Comparison of ENCODE assay signal across 2 cellular contexts in the genomic region with DNA sequence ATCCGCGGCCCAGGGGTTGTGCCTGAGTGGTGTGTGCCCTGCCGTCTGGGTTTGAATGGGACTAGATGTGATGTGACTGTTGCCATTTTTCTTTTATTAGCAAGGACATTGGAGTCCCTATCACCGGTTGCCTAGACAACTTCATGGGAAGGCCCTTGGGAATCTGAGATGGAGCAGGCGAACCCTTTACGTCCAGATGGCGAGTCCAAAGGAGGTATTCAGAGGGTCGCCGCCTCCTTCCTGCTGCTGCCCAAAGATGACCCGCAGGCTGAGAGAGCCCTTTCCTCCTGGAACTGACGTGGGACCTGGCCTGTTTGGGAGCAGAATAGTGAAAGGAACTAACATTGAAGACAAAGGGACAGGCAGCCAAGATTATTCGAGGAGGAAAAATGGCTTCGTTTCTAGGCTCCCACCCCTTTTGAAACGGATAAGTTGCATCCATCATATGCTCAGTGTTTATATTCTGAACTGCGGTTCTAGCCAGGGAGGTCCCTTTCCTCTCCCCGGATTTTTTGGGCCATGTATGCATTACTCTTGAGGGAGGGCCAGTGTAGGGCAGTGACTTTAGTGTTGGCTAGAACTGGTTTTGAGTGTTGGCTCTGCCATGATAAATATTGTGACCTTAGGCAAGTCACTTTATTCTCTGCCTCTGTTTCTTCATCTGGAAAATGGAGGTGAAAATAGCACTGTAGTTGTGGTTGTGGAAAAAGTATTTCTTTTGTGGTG.
TF ChIP-seq lines count a peak whose summit lies in the region.

No MANE protein-coding gene starts in this region.

TF ChIP-seq in K562, 482 proteins besides CTCF, POLR2A, EP300 and RAD21 (continues in another document):
- TF ChIP-seq FOXA1 (IDR thresholded peaks at IDR 0.05; ENCODE audit: borderline replicate concordance) (no peak), RFX1 (IDR thresholded peaks at IDR 0.05) (peak; percentile 82), ERF (CRISPR knock-in tag; IDR thresholded peaks at IDR 0.05) (no peak), ZNF12 (CRISPR knock-in tag; IDR thresholded peaks at IDR 0.05) (no peak), CEBPB (tag; IDR thresholded peaks at IDR 0.05) (no peak), PHF21A (IDR thresholded peaks at IDR 0.05; ENCODE audit: borderline replicate concordance, low read depth) (no peak), NR2C1 (IDR thresholded peaks at IDR 0.05) (0 out of 2 replicates have a peak, but pooled peaks have one; percentile 5), NR2C1 (tag; IDR thresholded peaks at IDR 0.05) (no peak), RBM25 (IDR thresholded peaks at IDR 0.05; ENCODE audit: low read depth, low read length, severe bottlenecking) (no peak), ZSCAN29 (IDR thresholded peaks at IDR 0.05) (peak; percentile 75; the same call in 1 of the 2 replicates), SREBF2 (CRISPR knock-in tag; IDR thresholded peaks at IDR 0.05) (no peak), TCF3 (CRISPR knock-in tag; IDR thresholded peaks at IDR 0.05) (no peak), ZNF551 (CRISPR knock-in tag; IDR thresholded peaks at IDR 0.05) (no peak), GTF2E2 (tag; IDR thresholded peaks at IDR 0.05) (peak; percentile 30; the same call in 1 of the 2 replicates), ZNF586 (CRISPR knock-in tag; conservative IDR thresholded peaks at IDR 0.05) (no peak), SP1 (CRISPR knock-in tag; IDR thresholded peaks at IDR 0.05) (no peak), HNRNPH1 (optimal IDR thresholded peaks at IDR 0.05; ENCODE audit: low read depth, low read length) (no peak), YY1 (IDR thresholded peaks at IDR 0.05; ENCODE audit: borderline replicate concordance in 1 of 3, control insufficient read depth in 1 of 3, extremely low read depth in 1 of 3, insufficient read depth in 3 of 3, insufficient read length in 1 of 3, insufficient replicate concordance in 2 of 3, low read depth in 1 of 3, low read length in 2 of 3) (peak in 1 of 3 experiments; percentile 45)
- TF ChIP-seq, protein P1, sequence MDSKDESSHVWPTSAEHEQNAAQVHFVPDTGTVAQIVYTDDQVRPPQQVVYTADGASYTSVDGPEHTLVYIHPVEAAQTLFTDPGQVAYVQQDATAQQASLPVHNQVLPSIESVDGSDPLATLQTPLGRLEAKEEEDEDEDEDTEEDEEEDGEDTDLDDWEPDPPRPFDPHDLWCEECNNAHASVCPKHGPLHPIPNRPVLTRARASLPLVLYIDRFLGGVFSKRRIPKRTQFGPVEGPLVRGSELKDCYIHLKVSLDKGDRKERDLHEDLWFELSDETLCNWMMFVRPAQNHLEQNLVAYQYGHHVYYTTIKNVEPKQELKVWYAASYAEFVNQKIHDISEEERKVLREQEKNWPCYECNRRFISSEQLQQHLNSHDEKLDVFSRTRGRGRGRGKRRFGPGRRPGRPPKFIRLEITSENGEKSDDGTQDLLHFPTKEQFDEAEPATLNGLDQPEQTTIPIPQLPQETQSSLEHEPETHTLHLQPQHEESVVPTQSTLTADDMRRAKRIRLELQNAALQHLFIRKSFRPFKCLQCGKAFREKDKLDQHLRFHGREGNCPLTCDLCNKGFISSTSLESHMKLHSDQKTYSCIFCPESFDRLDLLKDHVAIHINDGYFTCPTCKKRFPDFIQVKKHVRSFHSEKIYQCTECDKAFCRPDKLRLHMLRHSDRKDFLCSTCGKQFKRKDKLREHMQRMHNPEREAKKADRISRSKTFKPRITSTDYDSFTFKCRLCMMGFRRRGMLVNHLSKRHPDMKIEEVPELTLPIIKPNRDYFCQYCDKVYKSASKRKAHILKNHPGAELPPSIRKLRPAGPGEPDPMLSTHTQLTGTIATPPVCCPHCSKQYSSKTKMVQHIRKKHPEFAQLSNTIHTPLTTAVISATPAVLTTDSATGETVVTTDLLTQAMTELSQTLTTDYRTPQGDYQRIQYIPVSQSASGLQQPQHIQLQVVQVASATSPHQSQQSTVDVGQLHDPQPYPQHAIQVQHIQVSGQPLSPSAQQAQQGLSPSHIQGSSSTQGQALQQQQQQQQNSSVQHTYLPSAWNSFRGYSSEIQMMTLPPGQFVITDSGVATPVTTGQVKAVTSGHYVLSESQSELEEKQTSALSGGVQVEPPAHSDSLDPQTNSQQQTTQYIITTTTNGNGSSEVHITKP (IDR thresholded peaks at IDR 0.05; ENCODE audit: partially characterized antibody) = peak; percentile 42
- TF ChIP-seq, protein P2, sequence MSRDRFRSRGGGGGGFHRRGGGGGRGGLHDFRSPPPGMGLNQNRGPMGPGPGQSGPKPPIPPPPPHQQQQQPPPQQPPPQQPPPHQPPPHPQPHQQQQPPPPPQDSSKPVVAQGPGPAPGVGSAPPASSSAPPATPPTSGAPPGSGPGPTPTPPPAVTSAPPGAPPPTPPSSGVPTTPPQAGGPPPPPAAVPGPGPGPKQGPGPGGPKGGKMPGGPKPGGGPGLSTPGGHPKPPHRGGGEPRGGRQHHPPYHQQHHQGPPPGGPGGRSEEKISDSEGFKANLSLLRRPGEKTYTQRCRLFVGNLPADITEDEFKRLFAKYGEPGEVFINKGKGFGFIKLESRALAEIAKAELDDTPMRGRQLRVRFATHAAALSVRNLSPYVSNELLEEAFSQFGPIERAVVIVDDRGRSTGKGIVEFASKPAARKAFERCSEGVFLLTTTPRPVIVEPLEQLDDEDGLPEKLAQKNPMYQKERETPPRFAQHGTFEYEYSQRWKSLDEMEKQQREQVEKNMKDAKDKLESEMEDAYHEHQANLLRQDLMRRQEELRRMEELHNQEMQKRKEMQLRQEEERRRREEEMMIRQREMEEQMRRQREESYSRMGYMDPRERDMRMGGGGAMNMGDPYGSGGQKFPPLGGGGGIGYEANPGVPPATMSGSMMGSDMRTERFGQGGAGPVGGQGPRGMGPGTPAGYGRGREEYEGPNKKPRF (IDR thresholded peaks at IDR 0.05; ENCODE audit: low read depth, low read length) = no peak
- TF ChIP-seq, protein P3, sequence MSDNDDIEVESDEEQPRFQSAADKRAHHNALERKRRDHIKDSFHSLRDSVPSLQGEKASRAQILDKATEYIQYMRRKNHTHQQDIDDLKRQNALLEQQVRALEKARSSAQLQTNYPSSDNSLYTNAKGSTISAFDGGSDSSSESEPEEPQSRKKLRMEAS (CRISPR knock-in tag; IDR thresholded peaks at IDR 0.05) = no peak
- TF ChIP-seq, protein P4, sequence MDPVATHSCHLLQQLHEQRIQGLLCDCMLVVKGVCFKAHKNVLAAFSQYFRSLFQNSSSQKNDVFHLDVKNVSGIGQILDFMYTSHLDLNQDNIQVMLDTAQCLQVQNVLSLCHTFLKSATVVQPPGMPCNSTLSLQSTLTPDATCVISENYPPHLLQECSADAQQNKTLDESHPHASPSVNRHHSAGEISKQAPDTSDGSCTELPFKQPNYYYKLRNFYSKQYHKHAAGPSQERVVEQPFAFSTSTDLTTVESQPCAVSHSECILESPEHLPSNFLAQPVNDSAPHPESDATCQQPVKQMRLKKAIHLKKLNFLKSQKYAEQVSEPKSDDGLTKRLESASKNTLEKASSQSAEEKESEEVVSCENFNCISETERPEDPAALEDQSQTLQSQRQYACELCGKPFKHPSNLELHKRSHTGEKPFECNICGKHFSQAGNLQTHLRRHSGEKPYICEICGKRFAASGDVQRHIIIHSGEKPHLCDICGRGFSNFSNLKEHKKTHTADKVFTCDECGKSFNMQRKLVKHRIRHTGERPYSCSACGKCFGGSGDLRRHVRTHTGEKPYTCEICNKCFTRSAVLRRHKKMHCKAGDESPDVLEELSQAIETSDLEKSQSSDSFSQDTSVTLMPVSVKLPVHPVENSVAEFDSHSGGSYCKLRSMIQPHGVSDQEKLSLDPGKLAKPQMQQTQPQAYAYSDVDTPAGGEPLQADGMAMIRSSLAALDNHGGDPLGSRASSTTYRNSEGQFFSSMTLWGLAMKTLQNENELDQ (CRISPR knock-in tag; IDR thresholded peaks at IDR 0.05; ENCODE audit: borderline replicate concordance) = no peak

TF ChIP-seq in HepG2, 621 proteins besides CTCF, POLR2A, EP300 and RAD21 (continues in another document):
- TF ChIP-seq LCORL (IDR thresholded peaks at IDR 0.05) (no peak), LCORL (CRISPR knock-in tag; IDR thresholded peaks at IDR 0.05) (no peak), ZNF326 (CRISPR knock-in tag; IDR thresholded peaks at IDR 0.05; ENCODE audit: borderline replicate concordance) (no peak), ZC3H13 (CRISPR knock-in tag; IDR thresholded peaks at IDR 0.05) (no peak), ZNF629 (CRISPR knock-in tag; conservative IDR thresholded peaks at IDR 0.05) (peak; percentile 72), IKZF1 (IDR thresholded peaks at IDR 0.05) (no peak), JUND (CRISPR knock-in tag; IDR thresholded peaks at IDR 0.05) (no peak), ZNF703 (CRISPR knock-in tag; IDR thresholded peaks at IDR 0.05; ENCODE audit: borderline replicate concordance) (no peak), ZBTB7A (CRISPR knock-in tag; IDR thresholded peaks at IDR 0.05) (no peak), KDM5A (IDR thresholded peaks at IDR 0.05; ENCODE audit: borderline replicate concordance, low read length) (0 out of 2 replicates have a peak, but pooled peaks have one; percentile 55), ZSCAN31 (CRISPR knock-in tag; IDR thresholded peaks at IDR 0.05; ENCODE audit: low read depth) (no peak), HNRNPUL1 (IDR thresholded peaks at IDR 0.05; ENCODE audit: low read depth, low read length) (no peak)
- TF ChIP-seq, protein P5, sequence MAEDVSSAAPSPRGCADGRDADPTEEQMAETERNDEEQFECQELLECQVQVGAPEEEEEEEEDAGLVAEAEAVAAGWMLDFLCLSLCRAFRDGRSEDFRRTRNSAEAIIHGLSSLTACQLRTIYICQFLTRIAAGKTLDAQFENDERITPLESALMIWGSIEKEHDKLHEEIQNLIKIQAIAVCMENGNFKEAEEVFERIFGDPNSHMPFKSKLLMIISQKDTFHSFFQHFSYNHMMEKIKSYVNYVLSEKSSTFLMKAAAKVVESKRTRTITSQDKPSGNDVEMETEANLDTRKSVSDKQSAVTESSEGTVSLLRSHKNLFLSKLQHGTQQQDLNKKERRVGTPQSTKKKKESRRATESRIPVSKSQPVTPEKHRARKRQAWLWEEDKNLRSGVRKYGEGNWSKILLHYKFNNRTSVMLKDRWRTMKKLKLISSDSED (CRISPR knock-in tag; IDR thresholded peaks at IDR 0.05) = peak; percentile 51; the same call in 1 of the 2 replicates
- TF ChIP-seq, protein P6, sequence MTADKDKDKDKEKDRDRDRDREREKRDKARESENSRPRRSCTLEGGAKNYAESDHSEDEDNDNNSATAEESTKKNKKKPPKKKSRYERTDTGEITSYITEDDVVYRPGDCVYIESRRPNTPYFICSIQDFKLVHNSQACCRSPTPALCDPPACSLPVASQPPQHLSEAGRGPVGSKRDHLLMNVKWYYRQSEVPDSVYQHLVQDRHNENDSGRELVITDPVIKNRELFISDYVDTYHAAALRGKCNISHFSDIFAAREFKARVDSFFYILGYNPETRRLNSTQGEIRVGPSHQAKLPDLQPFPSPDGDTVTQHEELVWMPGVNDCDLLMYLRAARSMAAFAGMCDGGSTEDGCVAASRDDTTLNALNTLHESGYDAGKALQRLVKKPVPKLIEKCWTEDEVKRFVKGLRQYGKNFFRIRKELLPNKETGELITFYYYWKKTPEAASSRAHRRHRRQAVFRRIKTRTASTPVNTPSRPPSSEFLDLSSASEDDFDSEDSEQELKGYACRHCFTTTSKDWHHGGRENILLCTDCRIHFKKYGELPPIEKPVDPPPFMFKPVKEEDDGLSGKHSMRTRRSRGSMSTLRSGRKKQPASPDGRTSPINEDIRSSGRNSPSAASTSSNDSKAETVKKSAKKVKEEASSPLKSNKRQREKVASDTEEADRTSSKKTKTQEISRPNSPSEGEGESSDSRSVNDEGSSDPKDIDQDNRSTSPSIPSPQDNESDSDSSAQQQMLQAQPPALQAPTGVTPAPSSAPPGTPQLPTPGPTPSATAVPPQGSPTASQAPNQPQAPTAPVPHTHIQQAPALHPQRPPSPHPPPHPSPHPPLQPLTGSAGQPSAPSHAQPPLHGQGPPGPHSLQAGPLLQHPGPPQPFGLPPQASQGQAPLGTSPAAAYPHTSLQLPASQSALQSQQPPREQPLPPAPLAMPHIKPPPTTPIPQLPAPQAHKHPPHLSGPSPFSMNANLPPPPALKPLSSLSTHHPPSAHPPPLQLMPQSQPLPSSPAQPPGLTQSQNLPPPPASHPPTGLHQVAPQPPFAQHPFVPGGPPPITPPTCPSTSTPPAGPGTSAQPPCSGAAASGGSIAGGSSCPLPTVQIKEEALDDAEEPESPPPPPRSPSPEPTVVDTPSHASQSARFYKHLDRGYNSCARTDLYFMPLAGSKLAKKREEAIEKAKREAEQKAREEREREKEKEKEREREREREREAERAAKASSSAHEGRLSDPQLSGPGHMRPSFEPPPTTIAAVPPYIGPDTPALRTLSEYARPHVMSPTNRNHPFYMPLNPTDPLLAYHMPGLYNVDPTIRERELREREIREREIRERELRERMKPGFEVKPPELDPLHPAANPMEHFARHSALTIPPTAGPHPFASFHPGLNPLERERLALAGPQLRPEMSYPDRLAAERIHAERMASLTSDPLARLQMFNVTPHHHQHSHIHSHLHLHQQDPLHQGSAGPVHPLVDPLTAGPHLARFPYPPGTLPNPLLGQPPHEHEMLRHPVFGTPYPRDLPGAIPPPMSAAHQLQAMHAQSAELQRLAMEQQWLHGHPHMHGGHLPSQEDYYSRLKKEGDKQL (CRISPR knock-in tag; IDR thresholded peaks at IDR 0.05; ENCODE audit: low read depth) = no peak
- TF ChIP-seq, protein P7, sequence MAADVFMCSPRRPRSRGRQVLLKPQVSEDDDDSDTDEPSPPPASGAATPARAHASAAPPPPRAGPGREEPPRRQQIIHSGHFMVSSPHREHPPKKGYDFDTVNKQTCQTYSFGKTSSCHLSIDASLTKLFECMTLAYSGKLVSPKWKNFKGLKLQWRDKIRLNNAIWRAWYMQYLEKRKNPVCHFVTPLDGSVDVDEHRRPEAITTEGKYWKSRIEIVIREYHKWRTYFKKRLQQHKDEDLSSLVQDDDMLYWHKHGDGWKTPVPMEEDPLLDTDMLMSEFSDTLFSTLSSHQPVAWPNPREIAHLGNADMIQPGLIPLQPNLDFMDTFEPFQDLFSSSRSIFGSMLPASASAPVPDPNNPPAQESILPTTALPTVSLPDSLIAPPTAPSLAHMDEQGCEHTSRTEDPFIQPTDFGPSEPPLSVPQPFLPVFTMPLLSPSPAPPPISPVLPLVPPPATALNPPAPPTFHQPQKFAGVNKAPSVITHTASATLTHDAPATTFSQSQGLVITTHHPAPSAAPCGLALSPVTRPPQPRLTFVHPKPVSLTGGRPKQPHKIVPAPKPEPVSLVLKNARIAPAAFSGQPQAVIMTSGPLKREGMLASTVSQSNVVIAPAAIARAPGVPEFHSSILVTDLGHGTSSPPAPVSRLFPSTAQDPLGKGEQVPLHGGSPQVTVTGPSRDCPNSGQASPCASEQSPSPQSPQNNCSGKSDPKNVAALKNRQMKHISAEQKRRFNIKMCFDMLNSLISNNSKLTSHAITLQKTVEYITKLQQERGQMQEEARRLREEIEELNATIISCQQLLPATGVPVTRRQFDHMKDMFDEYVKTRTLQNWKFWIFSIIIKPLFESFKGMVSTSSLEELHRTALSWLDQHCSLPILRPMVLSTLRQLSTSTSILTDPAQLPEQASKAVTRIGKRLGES (CRISPR knock-in tag; IDR thresholded peaks at IDR 0.05; ENCODE audit: borderline replicate concordance) = no peak
- TF ChIP-seq, protein P8, sequence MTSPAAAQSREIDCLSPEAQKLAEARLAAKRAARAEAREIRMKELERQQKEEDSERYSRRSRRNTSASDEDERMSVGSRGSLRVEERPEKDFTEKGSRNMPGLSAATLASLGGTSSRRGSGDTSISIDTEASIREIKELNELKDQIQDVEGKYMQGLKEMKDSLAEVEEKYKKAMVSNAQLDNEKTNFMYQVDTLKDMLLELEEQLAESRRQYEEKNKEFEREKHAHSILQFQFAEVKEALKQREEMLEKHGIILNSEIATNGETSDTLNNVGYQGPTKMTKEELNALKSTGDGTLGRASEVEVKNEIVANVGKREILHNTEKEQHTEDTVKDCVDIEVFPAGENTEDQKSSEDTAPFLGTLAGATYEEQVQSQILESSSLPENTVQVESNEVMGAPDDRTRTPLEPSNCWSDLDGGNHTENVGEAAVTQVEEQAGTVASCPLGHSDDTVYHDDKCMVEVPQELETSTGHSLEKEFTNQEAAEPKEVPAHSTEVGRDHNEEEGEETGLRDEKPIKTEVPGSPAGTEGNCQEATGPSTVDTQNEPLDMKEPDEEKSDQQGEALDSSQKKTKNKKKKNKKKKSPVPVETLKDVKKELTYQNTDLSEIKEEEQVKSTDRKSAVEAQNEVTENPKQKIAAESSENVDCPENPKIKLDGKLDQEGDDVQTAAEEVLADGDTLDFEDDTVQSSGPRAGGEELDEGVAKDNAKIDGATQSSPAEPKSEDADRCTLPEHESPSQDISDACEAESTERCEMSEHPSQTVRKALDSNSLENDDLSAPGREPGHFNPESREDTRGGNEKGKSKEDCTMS (CRISPR knock-in tag; conservative IDR thresholded peaks at IDR 0.05) = no peak
